In genomic region chr10:5237541-5237940, GRCh38 we compare ENCODE assay signal across 10 cellular contexts. TPM values are rescaled to one million over a fixed set of nuclear protein-coding genes. Genes with fewer than 3 reads are reported as not detected.
"Had no signal": no experiment of that assay in that cellular context is flagged by ENCODE, and none has a peak within 500 bp of the region (broad histone marks: within the 10 kb centered on the region; RNA-seq: fewer than 3 reads in every experiment).

No MANE protein-coding gene starts in this region.

RNA-seq across cellular contexts. Expression of gene AKR1C4, which starts 40.9 kb away (rescaled TPM):
- total RNA-seq: OCI-LY7, PC-3, PC-9, Right ventricle myocardium inferior, Right ventricle myocardium superior, RPMI7951, SJCRH30, SJSA1, SK-MEL-5 had no signal
- polyA plus RNA-seq: SK-N-SH had no signal

RNA-seq across cellular contexts. Expression of gene AKR1C8, which starts 52.6 kb away (rescaled TPM):
- total RNA-seq: OCI-LY7, PC-3, Right ventricle myocardium inferior, Right ventricle myocardium superior, RPMI7951, SK-MEL-5 had no signal
- polyA plus RNA-seq: SK-N-SH had no signal
